In the genomic region with DNA sequence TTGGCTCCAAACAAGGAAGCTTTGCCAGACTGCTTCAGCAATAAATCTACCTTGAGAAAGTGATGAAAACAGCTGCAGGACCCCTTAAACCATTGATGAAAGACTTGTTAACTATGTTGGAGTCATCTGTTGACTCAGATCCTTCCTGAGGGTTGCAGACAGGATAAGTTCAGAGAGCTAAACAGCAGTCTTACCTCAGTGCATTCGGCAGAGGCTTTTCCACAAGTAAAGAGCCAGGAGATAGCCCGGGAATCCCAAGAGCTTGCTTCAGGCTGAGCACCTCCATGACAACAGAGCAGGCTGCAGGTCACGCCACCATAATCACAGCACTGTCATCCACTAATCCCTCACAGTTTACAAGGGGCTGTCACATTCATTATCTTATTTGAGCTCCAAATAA, we compare ENCODE assay signal across 31 cellular contexts. TPM values are rescaled to one million over a fixed set of nuclear protein-coding genes. Genes with fewer than 3 reads are reported as not detected.
DNase-seq lines count a peak whose midpoint lies in the region; ATAC-seq and TF ChIP-seq lines count a peak whose summit lies in the region.
"Had no signal": no experiment of that assay in that cellular context is flagged by ENCODE, and none has a peak within 500 bp of the region (broad histone marks: within the 10 kb centered on the region; RNA-seq: fewer than 3 reads in every experiment).

No MANE protein-coding gene starts in this region.

- intact Hi-C loops in thyroid gland (cut with DNase I) (no loop called here), mammary epithelial cell (cut with micrococcal nuclease) (no loop called here)

- H2AFZ ChIP-seq in fibroblast of lung (ENCODE audit: low read length) (no peak overlapping the region), mammary epithelial cell (ENCODE audit: low read depth, low read length) (no peak overlapping the region)
- H2AFZ ChIP-seq: parathyroid adenoma had no signal

- no peak for ATAC-seq in HG03342 (IDR thresholded peaks at IDR 0.05; ENCODE audit: unreplicated experiment)
- ATAC-seq: activated CD4-positive, alpha-beta T cell treated with anti-CD3 and anti-CD28 coated beads for 36 hours; activated T-cell treated with anti-CD3 and anti-CD28 coated beads, Interleukin-2, amount 50 U/mL, for 4 hours; natural killer cell; right lobe of liver; T-cell had no signal

- H3K4me2 ChIP-seq in fibroblast of lung (ENCODE audit: extremely low read depth, insufficient read depth, low read length) (no peak overlapping the region), mammary epithelial cell (ENCODE audit: insufficient read depth, low read depth, low read length) (no peak overlapping the region)

- BruUV-seq in mammary epithelial cell (replicated peaks; lab: Mats Ljungman, UMichigan), result no TSS peak

- in situ Hi-C loops in mammary epithelial cell (cut with MboI; ENCODE audit: low sequenced_read_pairs in 2 of 2), result no loop called here

- TF ChIP-seq CTCF in fibroblast of lung (conservative IDR thresholded peaks at IDR 0.05 in 1 of 2, IDR thresholded peaks at IDR 0.05 in 1 of 2; ENCODE audit: low read depth in 1 of 2, low read length in 2 of 2) (no peak), thyroid gland (IDR thresholded peaks at IDR 0.05) (no peak), mammary epithelial cell (conservative IDR thresholded peaks at IDR 0.05 in 1 of 2, IDR thresholded peaks at IDR 0.05 in 1 of 2; ENCODE audit: extremely low read depth in 1 of 2, insufficient read depth in 1 of 2, low read depth in 1 of 2, low read length in 2 of 2) (no peak)

- no peaks in the 10 kb centered on the region for H3K4me1 ChIP-seq in fibroblast of lung (ENCODE audit: control insufficient read depth, extremely low read depth, insufficient read depth, low read length)
- no peaks in the 10 kb centered on the region for H3K4me1 ChIP-seq in mesodermal cell (ENCODE audit: control insufficient read depth, insufficient read depth, low read length, poor library complexity, severe bottlenecking)
- no peaks in the 10 kb centered on the region for H3K4me1 ChIP-seq in thyroid gland
- H3K4me1 ChIP-seq in mammary epithelial cell (ENCODE audit: insufficient read depth, low read length), result no peaks in the 10 kb centered on the region
- H3K4me1 ChIP-seq: parathyroid adenoma, right lobe of liver had no signal

- H4K20me1 ChIP-seq in fibroblast of lung (ENCODE audit: control insufficient read depth, extremely low read depth, insufficient read depth, low read length) (no peaks in the 10 kb centered on the region), mammary epithelial cell (ENCODE audit: insufficient read depth, low read length) (no peaks in the 10 kb centered on the region)

- 31 to 60% methylated on average over 3 of the region's 3 CpGs for WGBS in mesodermal cell (ENCODE audit: insufficient coverage in 2 of 2), 2 experiments
- 46 to 53% methylated on average over 3 of the region's 3 CpGs for WGBS in thyroid gland, 2 donors
- 94% methylated on average over 2 of the region's 3 CpGs for WGBS in mammary epithelial cell (ENCODE audit: low coverage, missing lambda C conversion rate)

- H3K27me3 ChIP-seq in fibroblast of lung (ENCODE audit: control insufficient read depth, insufficient read depth, low read length), result peaks cover 2% of the 10 kb centered on the region
- no peaks in the 10 kb centered on the region for H3K27me3 ChIP-seq in thyroid gland
- H3K27me3 ChIP-seq in mammary epithelial cell (ENCODE audit: insufficient read depth, low read length), result no peaks in the 10 kb centered on the region
- H3K27me3 ChIP-seq: cardiac muscle cell, right lobe of liver had no signal

- no peaks in the 10 kb centered on the region for H3K79me2 ChIP-seq in fibroblast of lung (ENCODE audit: control insufficient read depth, insufficient read depth, low read length)
- no peaks in the 10 kb centered on the region for H3K79me2 ChIP-seq in mammary epithelial cell (ENCODE audit: insufficient read depth, low read length)
- H3K79me2 ChIP-seq: parathyroid adenoma had no signal

- H3K36me3 ChIP-seq in fibroblast of lung (ENCODE audit: control insufficient read depth, insufficient read depth, low read length) (no peaks in the 10 kb centered on the region), mesodermal cell (ENCODE audit: control insufficient read depth, insufficient read depth, low read length) (no peaks in the 10 kb centered on the region), thyroid gland (no peaks in the 10 kb centered on the region), mammary epithelial cell (ENCODE audit: insufficient read depth, low read length) (no peaks in the 10 kb centered on the region)
- H3K36me3 ChIP-seq: cardiac muscle cell, right lobe of liver had no signal

- CTCF ChIA-PET in mammary epithelial cell (lab: Charles Lee; ENCODE audit: low non-redundant PET), result no interaction called here

- H3K9me3 ChIP-seq in fibroblast of lung (ENCODE audit: control insufficient read depth, insufficient read depth, low read depth, low read length) (no peaks in the 10 kb centered on the region), mesodermal cell (ENCODE audit: control insufficient read depth, low read length) (no peaks in the 10 kb centered on the region), thyroid gland (no peaks in the 10 kb centered on the region), mammary epithelial cell (replicated peaks; ENCODE audit: insufficient read depth, low read length) (no peaks in the 10 kb centered on the region)
- H3K9me3 ChIP-seq: right lobe of liver had no signal

- H3K4me3 ChIP-seq in fibroblast of lung (replicated peaks in 1 of 4; ENCODE audit: control extremely low read depth in 1 of 4, insufficient read depth in 1 of 4, low read depth in 3 of 4, low read length in 4 of 4), result no peak overlapping the region
- no peak overlapping the region for H3K4me3 ChIP-seq in mesodermal cell (ENCODE audit: extremely low read depth, insufficient read depth, low read length, poor library complexity, severe bottlenecking)
- H3K4me3 ChIP-seq in thyroid gland (replicated peaks in 1 of 3), result no peak overlapping the region
- no peak overlapping the region for H3K4me3 ChIP-seq in mammary epithelial cell (replicated peaks in 1 of 3; ENCODE audit: insufficient read depth in 1 of 3, low read depth in 2 of 3, low read length in 3 of 3)
- H3K4me3 ChIP-seq: cardiac muscle cell, right lobe of liver had no signal

- H3K9ac ChIP-seq in fibroblast of lung (ENCODE audit: insufficient read depth, low read length) (no peak overlapping the region), mammary epithelial cell (ENCODE audit: insufficient read depth, low read length) (no peak overlapping the region)
- H3K9ac ChIP-seq: parathyroid adenoma had no signal

- no peak for TF ChIP-seq POLR2A in thyroid gland (IDR thresholded peaks at IDR 0.05)

- dilution Hi-C loops in mammary epithelial cell (cut with HindIII; ENCODE audit: low sequenced_read_pairs), result no loop called here

- no peak overlapping the region for H3K27ac ChIP-seq in fibroblast of lung (ENCODE audit: insufficient read depth, low read length)
- H3K27ac ChIP-seq in mesodermal cell (ENCODE audit: low read depth, low read length, severe bottlenecking), result peak overlapping the region; percentile 1
- H3K27ac ChIP-seq in thyroid gland, result no peak overlapping the region
- H3K27ac ChIP-seq in mammary epithelial cell (ENCODE audit: insufficient read depth, low read depth, low read length), result no peak overlapping the region
- H3K27ac ChIP-seq: cardiac muscle cell, parathyroid adenoma, right lobe of liver had no signal

- DNase-seq in EH (ENCODE audit: low read depth) (peak; percentile 32), M059J (ENCODE audit: low read depth) (peak; percentile 30), fibroblast of lung (ENCODE audit: low read depth in 2 of 2) (peak; percentile 8 to 47), NCI-H345 (lab: John Stamatoyannopoulos, UW) (no peak), thyroid gland (no peak), mammary epithelial cell (no peak)
- DNase-seq: activated CD4-positive, alpha-beta T cell treated with anti-CD3 and anti-CD28 coated beads for 36 hours; activated naive CD4-positive, alpha-beta T cell treated with anti-CD3 and anti-CD28 coated beads for 36 hours; activated T-cell treated with anti-CD3 and anti-CD28 coated beads, Interleukin-2, amount 50 U/mL, for 4 hours; amygdala; C1 segment of cervical spinal cord; Calu3; erythroblast; glutamatergic neuron; Kasumi-1; left cardiac atrium; natural killer cell; NCI-H1048; NCI-H1930; NCI-H446 treated with DMSO at 0.1 percent for 48 hours; right lobe of liver; SHP77 treated with DMSO at 0.1 percent for 48 hours; T-cell had no signal

RNA-seq across cellular contexts. Expression of gene KIAA2012, which starts 23.7 kb away (rescaled TPM):
- not detected in 2 replicates for total RNA-seq in M059J (2014; rRNA removed; shearing (Covaris generic))
- under 0.01 TPM in 1 of 2 replicates, not detected in the other for total RNA-seq in fibroblast of lung
- 0.01 and 0.09 TPM in 2 replicates for polyA plus RNA-seq in fibroblast of lung
- 0.12 TPM in 1 of 2 replicates, not detected in the other for polyA plus RNA-seq in fibroblast of lung (2012)
- polyA minus RNA-seq in fibroblast of lung (ENCODE audit: low replicate concordance), result not detected in 2 replicates
- 0.18 TPM for polyA plus RNA-seq in mesodermal cell (2013, experiment 1 of 2)
- polyA plus RNA-seq in mesodermal cell (2013, experiment 2 of 2), result 0.05 TPM
- total RNA-seq in thyroid gland, result not detected
- total RNA-seq in mammary epithelial cell, result under 1 TPM in 1 of 2 donors, not detected in 1; under 0.01 TPM
- polyA plus RNA-seq in mammary epithelial cell, result not detected
- not detected for polyA minus RNA-seq in mammary epithelial cell
- total RNA-seq: activated CD4-positive, alpha-beta T cell treated with anti-CD3 and anti-CD28 coated beads for 36 hours; activated CD8-positive, alpha-beta memory T cell treated with anti-CD3 and anti-CD28 coated beads for 36 hours; activated naive CD4-positive, alpha-beta T cell treated with anti-CD3 and anti-CD28 coated beads for 36 hours; activated T-cell treated with anti-CD3 and anti-CD28 coated beads, Interleukin-2, amount 50 U/mL, for 4 hours; Calu3; cardiac muscle cell; dermis microvascular lymphatic vessel endothelial cell; G401; left cardiac atrium; mesenteric fat pad; natural killer cell; T-cell had no signal

Comparison
In these comparisons a context has a peak if more than half of its experiments do, and no peak if none do; other contexts are left out.
1. DNase-seq: peak in EH (single experiment), M059J (single experiment) and fibroblast of lung (2 of 2); none in NCI-H345 (single experiment), thyroid gland (0 of 2) and mammary epithelial cell (single experiment).